In genomic region chr7:4006687-4007086, GRCh38 we compare ENCODE assay signal across 1 cellular context.
TF ChIP-seq lines count a peak whose summit lies in the region.

No MANE protein-coding gene starts in this region.

TF ChIP-seq in HepG2, 621 proteins besides CTCF, POLR2A, EP300 and RAD21 (continued from another document and continues in another):
- TF ChIP-seq, protein P1, sequence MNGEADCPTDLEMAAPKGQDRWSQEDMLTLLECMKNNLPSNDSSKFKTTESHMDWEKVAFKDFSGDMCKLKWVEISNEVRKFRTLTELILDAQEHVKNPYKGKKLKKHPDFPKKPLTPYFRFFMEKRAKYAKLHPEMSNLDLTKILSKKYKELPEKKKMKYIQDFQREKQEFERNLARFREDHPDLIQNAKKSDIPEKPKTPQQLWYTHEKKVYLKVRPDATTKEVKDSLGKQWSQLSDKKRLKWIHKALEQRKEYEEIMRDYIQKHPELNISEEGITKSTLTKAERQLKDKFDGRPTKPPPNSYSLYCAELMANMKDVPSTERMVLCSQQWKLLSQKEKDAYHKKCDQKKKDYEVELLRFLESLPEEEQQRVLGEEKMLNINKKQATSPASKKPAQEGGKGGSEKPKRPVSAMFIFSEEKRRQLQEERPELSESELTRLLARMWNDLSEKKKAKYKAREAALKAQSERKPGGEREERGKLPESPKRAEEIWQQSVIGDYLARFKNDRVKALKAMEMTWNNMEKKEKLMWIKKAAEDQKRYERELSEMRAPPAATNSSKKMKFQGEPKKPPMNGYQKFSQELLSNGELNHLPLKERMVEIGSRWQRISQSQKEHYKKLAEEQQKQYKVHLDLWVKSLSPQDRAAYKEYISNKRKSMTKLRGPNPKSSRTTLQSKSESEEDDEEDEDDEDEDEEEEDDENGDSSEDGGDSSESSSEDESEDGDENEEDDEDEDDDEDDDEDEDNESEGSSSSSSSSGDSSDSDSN (CRISPR knock-in tag; IDR thresholded peaks at IDR 0.05), result peak; percentile 40; the same call in 1 of the 2 replicates
- TF ChIP-seq SAP130 (CRISPR knock-in tag; IDR thresholded peaks at IDR 0.05; ENCODE audit: low read depth) (peak; percentile 53; the same call in 1 of the 2 replicates), SIX4 (CRISPR knock-in tag; IDR thresholded peaks at IDR 0.05) (no peak), ZNF274 (CRISPR knock-in tag; IDR thresholded peaks at IDR 0.05) (no peak), PAXIP1 (CRISPR knock-in tag; conservative IDR thresholded peaks at IDR 0.05) (peak; percentile 89), ZNF619 (CRISPR knock-in tag; IDR thresholded peaks at IDR 0.05) (no peak), ZFP1 (CRISPR knock-in tag; IDR thresholded peaks at IDR 0.05) (no peak), POGK (CRISPR knock-in tag; conservative IDR thresholded peaks at IDR 0.05) (no peak), ZBTB34 (CRISPR knock-in tag; IDR thresholded peaks at IDR 0.05) (no peak), ZEB1 (IDR thresholded peaks at IDR 0.05; ENCODE audit: insufficient replicate concordance, low read depth) (peak; percentile 53), TBP (CRISPR knock-in tag; IDR thresholded peaks at IDR 0.05) (no peak), ZNF781 (CRISPR knock-in tag; IDR thresholded peaks at IDR 0.05; ENCODE audit: borderline replicate concordance, not compliant biosample characterization) (no peak), KLF6 (CRISPR knock-in tag; IDR thresholded peaks at IDR 0.05) (no peak), FOXM1 (CRISPR knock-in tag; IDR thresholded peaks at IDR 0.05) (no peak), MED1 (CRISPR knock-in tag; IDR thresholded peaks at IDR 0.05) (peak; percentile 71), ZBTB2 (CRISPR knock-in tag; IDR thresholded peaks at IDR 0.05; ENCODE audit: low read depth) (no peak), TARDBP (CRISPR knock-in tag; IDR thresholded peaks at IDR 0.05) (no peak), KDM3A (CRISPR knock-in tag; IDR thresholded peaks at IDR 0.05; ENCODE audit: low read depth) (no peak), ZNF644 (CRISPR knock-in tag; IDR thresholded peaks at IDR 0.05; ENCODE audit: low read depth) (no peak), DNMT1 (CRISPR knock-in tag; IDR thresholded peaks at IDR 0.05) (no peak)
- TF ChIP-seq, protein P2, sequence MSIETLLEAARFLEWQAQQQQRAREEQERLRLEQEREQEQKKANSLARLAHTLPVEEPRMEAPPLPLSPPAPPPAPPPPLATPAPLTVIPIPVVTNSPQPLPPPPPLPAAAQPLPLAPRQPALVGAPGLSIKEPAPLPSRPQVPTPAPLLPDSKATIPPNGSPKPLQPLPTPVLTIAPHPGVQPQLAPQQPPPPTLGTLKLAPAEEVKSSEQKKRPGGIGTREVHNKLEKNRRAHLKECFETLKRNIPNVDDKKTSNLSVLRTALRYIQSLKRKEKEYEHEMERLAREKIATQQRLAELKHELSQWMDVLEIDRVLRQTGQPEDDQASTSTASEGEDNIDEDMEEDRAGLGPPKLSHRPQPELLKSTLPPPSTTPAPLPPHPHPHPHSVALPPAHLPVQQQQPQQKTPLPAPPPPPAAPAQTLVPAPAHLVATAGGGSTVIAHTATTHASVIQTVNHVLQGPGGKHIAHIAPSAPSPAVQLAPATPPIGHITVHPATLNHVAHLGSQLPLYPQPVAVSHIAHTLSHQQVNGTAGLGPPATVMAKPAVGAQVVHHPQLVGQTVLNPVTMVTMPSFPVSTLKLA (IDR thresholded peaks at IDR 0.05), result no peak
- TF ChIP-seq, protein P3, sequence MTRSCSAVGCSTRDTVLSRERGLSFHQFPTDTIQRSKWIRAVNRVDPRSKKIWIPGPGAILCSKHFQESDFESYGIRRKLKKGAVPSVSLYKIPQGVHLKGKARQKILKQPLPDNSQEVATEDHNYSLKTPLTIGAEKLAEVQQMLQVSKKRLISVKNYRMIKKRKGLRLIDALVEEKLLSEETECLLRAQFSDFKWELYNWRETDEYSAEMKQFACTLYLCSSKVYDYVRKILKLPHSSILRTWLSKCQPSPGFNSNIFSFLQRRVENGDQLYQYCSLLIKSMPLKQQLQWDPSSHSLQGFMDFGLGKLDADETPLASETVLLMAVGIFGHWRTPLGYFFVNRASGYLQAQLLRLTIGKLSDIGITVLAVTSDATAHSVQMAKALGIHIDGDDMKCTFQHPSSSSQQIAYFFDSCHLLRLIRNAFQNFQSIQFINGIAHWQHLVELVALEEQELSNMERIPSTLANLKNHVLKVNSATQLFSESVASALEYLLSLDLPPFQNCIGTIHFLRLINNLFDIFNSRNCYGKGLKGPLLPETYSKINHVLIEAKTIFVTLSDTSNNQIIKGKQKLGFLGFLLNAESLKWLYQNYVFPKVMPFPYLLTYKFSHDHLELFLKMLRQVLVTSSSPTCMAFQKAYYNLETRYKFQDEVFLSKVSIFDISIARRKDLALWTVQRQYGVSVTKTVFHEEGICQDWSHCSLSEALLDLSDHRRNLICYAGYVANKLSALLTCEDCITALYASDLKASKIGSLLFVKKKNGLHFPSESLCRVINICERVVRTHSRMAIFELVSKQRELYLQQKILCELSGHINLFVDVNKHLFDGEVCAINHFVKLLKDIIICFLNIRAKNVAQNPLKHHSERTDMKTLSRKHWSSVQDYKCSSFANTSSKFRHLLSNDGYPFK (CRISPR knock-in tag; IDR thresholded peaks at IDR 0.05; ENCODE audit: borderline replicate concordance), result no peak
- TF ChIP-seq, protein P4, sequence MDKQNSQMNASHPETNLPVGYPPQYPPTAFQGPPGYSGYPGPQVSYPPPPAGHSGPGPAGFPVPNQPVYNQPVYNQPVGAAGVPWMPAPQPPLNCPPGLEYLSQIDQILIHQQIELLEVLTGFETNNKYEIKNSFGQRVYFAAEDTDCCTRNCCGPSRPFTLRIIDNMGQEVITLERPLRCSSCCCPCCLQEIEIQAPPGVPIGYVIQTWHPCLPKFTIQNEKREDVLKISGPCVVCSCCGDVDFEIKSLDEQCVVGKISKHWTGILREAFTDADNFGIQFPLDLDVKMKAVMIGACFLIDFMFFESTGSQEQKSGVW (CRISPR knock-in tag; IDR thresholded peaks at IDR 0.05; ENCODE audit: borderline replicate concordance), result no peak
- TF ChIP-seq, protein P5, sequence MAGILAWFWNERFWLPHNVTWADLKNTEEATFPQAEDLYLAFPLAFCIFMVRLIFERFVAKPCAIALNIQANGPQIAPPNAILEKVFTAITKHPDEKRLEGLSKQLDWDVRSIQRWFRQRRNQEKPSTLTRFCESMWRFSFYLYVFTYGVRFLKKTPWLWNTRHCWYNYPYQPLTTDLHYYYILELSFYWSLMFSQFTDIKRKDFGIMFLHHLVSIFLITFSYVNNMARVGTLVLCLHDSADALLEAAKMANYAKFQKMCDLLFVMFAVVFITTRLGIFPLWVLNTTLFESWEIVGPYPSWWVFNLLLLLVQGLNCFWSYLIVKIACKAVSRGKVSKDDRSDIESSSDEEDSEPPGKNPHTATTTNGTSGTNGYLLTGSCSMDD (CRISPR knock-in tag; IDR thresholded peaks at IDR 0.05), result no peak
- TF ChIP-seq, protein P6, sequence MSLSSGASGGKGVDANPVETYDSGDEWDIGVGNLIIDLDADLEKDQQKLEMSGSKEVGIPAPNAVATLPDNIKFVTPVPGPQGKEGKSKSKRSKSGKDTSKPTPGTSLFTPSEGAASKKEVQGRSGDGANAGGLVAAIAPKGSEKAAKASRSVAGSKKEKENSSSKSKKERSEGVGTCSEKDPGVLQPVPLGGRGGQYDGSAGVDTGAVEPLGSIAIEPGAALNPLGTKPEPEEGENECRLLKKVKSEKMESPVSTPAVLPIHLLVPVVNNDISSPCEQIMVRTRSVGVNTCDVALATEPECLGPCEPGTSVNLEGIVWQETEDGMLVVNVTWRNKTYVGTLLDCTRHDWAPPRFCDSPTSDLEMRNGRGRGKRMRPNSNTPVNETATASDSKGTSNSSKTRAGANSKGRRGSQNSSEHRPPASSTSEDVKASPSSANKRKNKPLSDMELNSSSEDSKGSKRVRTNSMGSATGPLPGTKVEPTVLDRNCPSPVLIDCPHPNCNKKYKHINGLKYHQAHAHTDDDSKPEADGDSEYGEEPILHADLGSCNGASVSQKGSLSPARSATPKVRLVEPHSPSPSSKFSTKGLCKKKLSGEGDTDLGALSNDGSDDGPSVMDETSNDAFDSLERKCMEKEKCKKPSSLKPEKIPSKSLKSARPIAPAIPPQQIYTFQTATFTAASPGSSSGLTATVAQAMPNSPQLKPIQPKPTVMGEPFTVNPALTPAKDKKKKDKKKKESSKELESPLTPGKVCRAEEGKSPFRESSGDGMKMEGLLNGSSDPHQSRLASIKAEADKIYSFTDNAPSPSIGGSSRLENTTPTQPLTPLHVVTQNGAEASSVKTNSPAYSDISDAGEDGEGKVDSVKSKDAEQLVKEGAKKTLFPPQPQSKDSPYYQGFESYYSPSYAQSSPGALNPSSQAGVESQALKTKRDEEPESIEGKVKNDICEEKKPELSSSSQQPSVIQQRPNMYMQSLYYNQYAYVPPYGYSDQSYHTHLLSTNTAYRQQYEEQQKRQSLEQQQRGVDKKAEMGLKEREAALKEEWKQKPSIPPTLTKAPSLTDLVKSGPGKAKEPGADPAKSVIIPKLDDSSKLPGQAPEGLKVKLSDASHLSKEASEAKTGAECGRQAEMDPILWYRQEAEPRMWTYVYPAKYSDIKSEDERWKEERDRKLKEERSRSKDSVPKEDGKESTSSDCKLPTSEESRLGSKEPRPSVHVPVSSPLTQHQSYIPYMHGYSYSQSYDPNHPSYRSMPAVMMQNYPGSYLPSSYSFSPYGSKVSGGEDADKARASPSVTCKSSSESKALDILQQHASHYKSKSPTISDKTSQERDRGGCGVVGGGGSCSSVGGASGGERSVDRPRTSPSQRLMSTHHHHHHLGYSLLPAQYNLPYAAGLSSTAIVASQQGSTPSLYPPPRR (CRISPR knock-in tag; IDR thresholded peaks at IDR 0.05; ENCODE audit: borderline replicate concordance), result peak; percentile 58; the same call in 1 of the 2 replicates
